In the genomic region with DNA sequence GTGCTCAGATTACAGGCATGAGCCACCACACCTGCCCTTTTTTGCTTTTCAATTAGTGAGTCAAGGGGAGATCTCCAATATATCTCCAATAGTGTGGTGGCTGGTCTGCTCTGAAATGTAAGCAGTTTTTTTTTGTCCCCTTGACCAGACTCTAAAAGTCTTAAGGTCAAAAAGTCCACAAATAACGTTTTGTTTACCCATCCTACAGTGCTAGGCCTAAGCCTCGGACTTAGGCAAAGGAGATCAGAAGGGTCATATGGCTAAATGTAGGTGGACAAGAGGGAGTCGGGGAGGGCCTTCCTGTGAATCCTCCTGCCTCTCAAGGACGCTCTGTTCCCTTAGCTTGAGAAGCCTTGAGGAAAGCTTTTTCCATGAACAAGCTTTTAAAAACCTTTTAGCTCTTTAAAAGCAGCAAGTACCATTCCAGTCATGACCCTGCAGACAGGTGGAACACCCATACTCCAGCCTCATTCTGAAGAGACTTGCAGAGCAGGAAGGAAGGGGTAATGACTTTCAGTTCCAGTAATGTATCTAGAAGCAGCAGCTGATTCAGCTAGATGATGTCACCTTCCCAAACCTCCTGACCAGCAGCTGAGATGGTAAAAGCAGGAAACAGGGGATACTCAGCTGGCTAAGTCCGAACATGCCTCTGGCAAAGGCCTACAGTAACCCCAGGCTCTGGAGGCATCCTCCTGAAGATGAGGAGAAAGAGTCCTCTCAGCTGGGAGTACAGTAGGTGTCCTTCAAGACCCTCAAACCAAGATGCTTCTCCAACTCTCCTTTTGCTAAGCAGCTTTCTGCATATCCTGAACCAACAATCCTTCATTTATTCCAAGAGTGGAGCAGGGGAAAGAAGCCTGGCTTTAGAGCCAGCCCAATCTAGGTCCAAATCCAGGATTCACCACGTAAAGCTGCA, we compare ENCODE assay signal across 1 cellular context.
TF ChIP-seq lines count a peak whose summit lies in the region.

No MANE protein-coding gene starts in this region.

TF ChIP-seq in HepG2, 621 proteins besides CTCF, POLR2A, EP300 and RAD21 (continued from another document and continues in another):
- TF ChIP-seq, protein P1, sequence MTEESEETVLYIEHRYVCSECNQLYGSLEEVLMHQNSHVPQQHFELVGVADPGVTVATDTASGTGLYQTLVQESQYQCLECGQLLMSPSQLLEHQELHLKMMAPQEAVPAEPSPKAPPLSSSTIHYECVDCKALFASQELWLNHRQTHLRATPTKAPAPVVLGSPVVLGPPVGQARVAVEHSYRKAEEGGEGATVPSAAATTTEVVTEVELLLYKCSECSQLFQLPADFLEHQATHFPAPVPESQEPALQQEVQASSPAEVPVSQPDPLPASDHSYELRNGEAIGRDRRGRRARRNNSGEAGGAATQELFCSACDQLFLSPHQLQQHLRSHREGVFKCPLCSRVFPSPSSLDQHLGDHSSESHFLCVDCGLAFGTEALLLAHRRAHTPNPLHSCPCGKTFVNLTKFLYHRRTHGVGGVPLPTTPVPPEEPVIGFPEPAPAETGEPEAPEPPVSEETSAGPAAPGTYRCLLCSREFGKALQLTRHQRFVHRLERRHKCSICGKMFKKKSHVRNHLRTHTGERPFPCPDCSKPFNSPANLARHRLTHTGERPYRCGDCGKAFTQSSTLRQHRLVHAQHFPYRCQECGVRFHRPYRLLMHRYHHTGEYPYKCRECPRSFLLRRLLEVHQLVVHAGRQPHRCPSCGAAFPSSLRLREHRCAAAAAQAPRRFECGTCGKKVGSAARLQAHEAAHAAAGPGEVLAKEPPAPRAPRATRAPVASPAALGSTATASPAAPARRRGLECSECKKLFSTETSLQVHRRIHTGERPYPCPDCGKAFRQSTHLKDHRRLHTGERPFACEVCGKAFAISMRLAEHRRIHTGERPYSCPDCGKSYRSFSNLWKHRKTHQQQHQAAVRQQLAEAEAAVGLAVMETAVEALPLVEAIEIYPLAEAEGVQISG (CRISPR knock-in tag; IDR thresholded peaks at IDR 0.05), result 0 out of 2 replicates have a peak, but pooled peaks have one; percentile 43
- TF ChIP-seq ZNF547 (CRISPR knock-in tag; IDR thresholded peaks at IDR 0.05), result no peak
- no peak for TF ChIP-seq ZNF251 (CRISPR knock-in tag; IDR thresholded peaks at IDR 0.05)
- peak; percentile 29; the same call in 1 of the 2 replicates for TF ChIP-seq SAFB2 (CRISPR knock-in tag; IDR thresholded peaks at IDR 0.05; ENCODE audit: borderline replicate concordance, low read depth)
- peak; percentile 74 for TF ChIP-seq ZFY (CRISPR knock-in tag; IDR thresholded peaks at IDR 0.05)
- TF ChIP-seq ZNF160 (CRISPR knock-in tag; IDR thresholded peaks at IDR 0.05), result no peak
- TF ChIP-seq, protein P2, sequence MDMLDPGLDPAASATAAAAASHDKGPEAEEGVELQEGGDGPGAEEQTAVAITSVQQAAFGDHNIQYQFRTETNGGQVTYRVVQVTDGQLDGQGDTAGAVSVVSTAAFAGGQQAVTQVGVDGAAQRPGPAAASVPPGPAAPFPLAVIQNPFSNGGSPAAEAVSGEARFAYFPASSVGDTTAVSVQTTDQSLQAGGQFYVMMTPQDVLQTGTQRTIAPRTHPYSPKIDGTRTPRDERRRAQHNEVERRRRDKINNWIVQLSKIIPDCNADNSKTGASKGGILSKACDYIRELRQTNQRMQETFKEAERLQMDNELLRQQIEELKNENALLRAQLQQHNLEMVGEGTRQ (IDR thresholded peaks at IDR 0.05; ENCODE audit: low read depth, low read length), result no peak
- TF ChIP-seq, protein P2 (CRISPR knock-in tag; IDR thresholded peaks at IDR 0.05; ENCODE audit: borderline replicate concordance), result no peak
- no peak for TF ChIP-seq MTA3 (CRISPR knock-in tag; IDR thresholded peaks at IDR 0.05)
- TF ChIP-seq HIVEP1 (CRISPR knock-in tag; IDR thresholded peaks at IDR 0.05), result no peak
- no peak for TF ChIP-seq HHEX (CRISPR knock-in tag; IDR thresholded peaks at IDR 0.05)
- TF ChIP-seq, protein P3, sequence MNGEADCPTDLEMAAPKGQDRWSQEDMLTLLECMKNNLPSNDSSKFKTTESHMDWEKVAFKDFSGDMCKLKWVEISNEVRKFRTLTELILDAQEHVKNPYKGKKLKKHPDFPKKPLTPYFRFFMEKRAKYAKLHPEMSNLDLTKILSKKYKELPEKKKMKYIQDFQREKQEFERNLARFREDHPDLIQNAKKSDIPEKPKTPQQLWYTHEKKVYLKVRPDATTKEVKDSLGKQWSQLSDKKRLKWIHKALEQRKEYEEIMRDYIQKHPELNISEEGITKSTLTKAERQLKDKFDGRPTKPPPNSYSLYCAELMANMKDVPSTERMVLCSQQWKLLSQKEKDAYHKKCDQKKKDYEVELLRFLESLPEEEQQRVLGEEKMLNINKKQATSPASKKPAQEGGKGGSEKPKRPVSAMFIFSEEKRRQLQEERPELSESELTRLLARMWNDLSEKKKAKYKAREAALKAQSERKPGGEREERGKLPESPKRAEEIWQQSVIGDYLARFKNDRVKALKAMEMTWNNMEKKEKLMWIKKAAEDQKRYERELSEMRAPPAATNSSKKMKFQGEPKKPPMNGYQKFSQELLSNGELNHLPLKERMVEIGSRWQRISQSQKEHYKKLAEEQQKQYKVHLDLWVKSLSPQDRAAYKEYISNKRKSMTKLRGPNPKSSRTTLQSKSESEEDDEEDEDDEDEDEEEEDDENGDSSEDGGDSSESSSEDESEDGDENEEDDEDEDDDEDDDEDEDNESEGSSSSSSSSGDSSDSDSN (CRISPR knock-in tag; IDR thresholded peaks at IDR 0.05), result no peak
- TF ChIP-seq, protein P4, sequence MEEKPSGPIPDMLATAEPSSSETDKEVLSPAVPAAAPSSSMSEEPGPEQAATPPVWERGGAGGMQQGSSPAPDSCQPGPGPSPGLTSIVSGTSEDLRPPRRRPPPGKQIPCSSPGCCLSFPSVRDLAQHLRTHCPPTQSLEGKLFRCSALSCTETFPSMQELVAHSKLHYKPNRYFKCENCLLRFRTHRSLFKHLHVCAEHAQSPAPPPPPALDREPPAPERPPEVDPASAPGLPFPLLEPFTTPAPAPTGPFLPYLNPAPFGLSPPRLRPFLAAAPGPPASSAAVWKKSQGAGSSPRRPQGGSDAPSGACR (CRISPR knock-in tag; IDR thresholded peaks at IDR 0.05), result 0 out of 2 replicates have a peak, but pooled peaks have one; percentile 42
- TF ChIP-seq, protein P5, sequence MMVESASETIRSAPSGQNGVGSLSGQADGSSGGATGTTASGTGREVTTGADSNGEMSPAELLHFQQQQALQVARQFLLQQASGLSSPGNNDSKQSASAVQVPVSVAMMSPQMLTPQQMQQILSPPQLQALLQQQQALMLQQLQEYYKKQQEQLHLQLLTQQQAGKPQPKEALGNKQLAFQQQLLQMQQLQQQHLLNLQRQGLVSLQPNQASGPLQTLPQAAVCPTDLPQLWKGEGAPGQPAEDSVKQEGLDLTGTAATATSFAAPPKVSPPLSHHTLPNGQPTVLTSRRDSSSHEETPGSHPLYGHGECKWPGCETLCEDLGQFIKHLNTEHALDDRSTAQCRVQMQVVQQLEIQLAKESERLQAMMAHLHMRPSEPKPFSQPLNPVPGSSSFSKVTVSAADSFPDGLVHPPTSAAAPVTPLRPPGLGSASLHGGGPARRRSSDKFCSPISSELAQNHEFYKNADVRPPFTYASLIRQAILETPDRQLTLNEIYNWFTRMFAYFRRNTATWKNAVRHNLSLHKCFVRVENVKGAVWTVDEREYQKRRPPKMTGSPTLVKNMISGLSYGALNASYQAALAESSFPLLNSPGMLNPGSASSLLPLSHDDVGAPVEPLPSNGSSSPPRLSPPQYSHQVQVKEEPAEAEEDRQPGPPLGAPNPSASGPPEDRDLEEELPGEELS (CRISPR knock-in tag; IDR thresholded peaks at IDR 0.05), result peak; percentile 68
- TF ChIP-seq HOXA7 (CRISPR knock-in tag; IDR thresholded peaks at IDR 0.05), result no peak
- no peak for TF ChIP-seq KDM3A (CRISPR knock-in tag; IDR thresholded peaks at IDR 0.05; ENCODE audit: low read depth)
- TF ChIP-seq SOX6 (IDR thresholded peaks at IDR 0.05), result no peak
- peak; percentile 72; the same call in 1 of the 2 replicates for TF ChIP-seq SOX6 (CRISPR knock-in tag; IDR thresholded peaks at IDR 0.05)
- TF ChIP-seq, protein P6, sequence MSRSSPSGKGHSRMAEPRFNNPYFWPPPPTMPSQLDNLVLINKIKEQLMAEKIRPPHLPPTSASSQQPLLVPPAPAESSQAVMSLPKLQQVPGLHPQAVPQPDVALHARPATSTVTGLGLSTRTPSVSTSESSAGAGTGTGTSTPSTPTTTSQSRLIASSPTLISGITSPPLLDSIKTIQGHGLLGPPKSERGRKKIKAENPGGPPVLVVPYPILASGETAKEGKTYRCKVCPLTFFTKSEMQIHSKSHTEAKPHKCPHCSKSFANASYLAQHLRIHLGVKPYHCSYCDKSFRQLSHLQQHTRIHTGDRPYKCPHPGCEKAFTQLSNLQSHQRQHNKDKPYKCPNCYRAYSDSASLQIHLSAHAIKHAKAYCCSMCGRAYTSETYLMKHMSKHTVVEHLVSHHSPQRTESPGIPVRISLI (CRISPR knock-in tag; IDR thresholded peaks at IDR 0.05; ENCODE audit: borderline replicate concordance), result peak; percentile 95
- TF ChIP-seq RBM39 (IDR thresholded peaks at IDR 0.05; ENCODE audit: low read depth, low read length, poor library complexity, severe bottlenecking), result no peak
- TF ChIP-seq, protein P7, sequence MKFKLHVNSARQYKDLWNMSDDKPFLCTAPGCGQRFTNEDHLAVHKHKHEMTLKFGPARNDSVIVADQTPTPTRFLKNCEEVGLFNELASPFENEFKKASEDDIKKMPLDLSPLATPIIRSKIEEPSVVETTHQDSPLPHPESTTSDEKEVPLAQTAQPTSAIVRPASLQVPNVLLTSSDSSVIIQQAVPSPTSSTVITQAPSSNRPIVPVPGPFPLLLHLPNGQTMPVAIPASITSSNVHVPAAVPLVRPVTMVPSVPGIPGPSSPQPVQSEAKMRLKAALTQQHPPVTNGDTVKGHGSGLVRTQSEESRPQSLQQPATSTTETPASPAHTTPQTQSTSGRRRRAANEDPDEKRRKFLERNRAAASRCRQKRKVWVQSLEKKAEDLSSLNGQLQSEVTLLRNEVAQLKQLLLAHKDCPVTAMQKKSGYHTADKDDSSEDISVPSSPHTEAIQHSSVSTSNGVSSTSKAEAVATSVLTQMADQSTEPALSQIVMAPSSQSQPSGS (CRISPR knock-in tag; IDR thresholded peaks at IDR 0.05), result peak; percentile 23; the same call in 1 of the 2 replicates
- 0 out of 2 replicates have a peak, but pooled peaks have one; percentile 62 for TF ChIP-seq ZSCAN29 (CRISPR knock-in tag; conservative IDR thresholded peaks at IDR 0.05)
- no peak for TF ChIP-seq ZC3H4 (CRISPR knock-in tag; IDR thresholded peaks at IDR 0.05; ENCODE audit: borderline replicate concordance)
- TF ChIP-seq NR3C1 (CRISPR knock-in tag; IDR thresholded peaks at IDR 0.05), result no peak
- no peak for TF ChIP-seq ZFP37 (CRISPR knock-in tag; IDR thresholded peaks at IDR 0.05; ENCODE audit: borderline replicate concordance)
- no peak for TF ChIP-seq ZNF33A (CRISPR knock-in tag; IDR thresholded peaks at IDR 0.05; ENCODE audit: borderline replicate concordance)
- no peak for TF ChIP-seq ATRX (CRISPR knock-in tag; IDR thresholded peaks at IDR 0.05; ENCODE audit: borderline replicate concordance)
- no peak for TF ChIP-seq MED13 (CRISPR knock-in tag; IDR thresholded peaks at IDR 0.05)
- TF ChIP-seq, protein P8, sequence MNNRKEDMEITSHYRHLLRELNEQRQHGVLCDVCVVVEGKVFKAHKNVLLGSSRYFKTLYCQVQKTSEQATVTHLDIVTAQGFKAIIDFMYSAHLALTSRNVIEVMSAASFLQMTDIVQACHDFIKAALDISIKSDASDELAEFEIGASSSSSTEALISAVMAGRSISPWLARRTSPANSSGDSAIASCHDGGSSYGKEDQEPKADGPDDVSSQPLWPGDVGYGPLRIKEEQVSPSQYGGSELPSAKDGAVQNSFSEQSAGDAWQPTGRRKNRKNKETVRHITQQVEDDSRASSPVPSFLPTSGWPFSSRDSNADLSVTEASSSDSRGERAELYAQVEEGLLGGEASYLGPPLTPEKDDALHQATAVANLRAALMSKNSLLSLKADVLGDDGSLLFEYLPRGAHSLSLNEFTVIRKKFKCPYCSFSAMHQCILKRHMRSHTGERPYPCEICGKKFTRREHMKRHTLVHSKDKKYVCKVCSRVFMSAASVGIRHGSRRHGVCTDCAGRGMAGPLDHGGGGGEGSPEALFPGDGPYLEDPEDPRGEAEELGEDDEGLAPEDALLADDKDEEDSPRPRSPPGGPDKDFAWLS (CRISPR knock-in tag; IDR thresholded peaks at IDR 0.05; ENCODE audit: borderline replicate concordance), result no peak
- TF ChIP-seq HNRNPK (IDR thresholded peaks at IDR 0.05; ENCODE audit: low read depth, low read length, poor library complexity, severe bottlenecking), result no peak
- TF ChIP-seq, protein P9, sequence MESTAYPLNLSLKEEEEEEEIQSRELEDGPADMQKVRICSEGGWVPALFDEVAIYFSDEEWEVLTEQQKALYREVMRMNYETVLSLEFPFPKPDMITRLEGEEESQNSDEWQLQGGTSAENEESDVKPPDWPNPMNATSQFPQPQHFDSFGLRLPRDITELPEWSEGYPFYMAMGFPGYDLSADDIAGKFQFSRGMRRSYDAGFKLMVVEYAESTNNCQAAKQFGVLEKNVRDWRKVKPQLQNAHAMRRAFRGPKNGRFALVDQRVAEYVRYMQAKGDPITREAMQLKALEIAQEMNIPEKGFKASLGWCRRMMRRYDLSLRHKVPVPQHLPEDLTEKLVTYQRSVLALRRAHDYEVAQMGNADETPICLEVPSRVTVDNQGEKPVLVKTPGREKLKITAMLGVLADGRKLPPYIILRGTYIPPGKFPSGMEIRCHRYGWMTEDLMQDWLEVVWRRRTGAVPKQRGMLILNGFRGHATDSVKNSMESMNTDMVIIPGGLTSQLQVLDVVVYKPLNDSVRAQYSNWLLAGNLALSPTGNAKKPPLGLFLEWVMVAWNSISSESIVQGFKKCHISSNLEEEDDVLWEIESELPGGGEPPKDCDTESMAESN (CRISPR knock-in tag; conservative IDR thresholded peaks at IDR 0.05), result peak; percentile 72; the same call in 1 of the 2 replicates
- TF ChIP-seq RBAK (CRISPR knock-in tag; IDR thresholded peaks at IDR 0.05), result no peak
- no peak for TF ChIP-seq ZNF839 (CRISPR knock-in tag; IDR thresholded peaks at IDR 0.05; ENCODE audit: borderline replicate concordance)
- no peak for TF ChIP-seq ZSCAN31 (CRISPR knock-in tag; IDR thresholded peaks at IDR 0.05; ENCODE audit: low read depth)
- TF ChIP-seq ZNF766 (CRISPR knock-in tag; IDR thresholded peaks at IDR 0.05; ENCODE audit: borderline replicate concordance), result no peak
- TF ChIP-seq ZSCAN25 (CRISPR knock-in tag; IDR thresholded peaks at IDR 0.05), result no peak
